ENCODE assay signal across 29 cellular contexts in the genomic region with DNA sequence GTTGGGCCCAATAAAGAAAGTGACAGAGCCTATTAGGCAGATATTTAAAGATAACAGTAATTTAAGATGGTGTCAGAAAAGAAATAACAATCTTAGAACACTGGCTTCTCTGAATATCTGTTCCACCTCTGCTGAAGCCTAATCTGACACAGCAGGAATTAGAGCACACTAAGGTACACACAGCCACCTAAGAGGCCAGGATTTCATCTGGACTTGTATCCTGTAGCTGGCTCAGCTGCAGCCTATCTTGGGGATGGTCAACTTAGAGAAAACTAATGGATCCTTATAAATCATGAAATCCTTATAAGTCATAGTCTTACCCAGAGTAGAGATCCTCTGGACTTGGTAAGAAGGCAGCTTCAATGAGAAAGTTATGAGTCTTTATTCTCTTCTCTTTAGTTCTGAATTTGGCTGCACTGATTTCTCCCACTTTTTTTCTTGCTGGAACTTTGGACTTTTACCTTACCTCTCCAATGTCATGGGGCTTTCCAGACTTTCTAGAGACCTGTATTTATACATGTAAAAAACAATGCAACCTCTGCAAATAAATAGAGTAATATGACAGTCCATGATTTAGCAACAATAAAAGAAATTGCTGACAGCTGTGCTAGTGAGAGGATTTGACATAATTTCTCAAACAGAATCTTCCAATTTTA. TPM values are rescaled to one million over a fixed set of nuclear protein-coding genes. Genes with fewer than 3 reads are reported as not detected.
"Had no signal": no experiment of that assay in that cellular context is flagged by ENCODE, and none has a peak within 500 bp of the region (broad histone marks: within the 10 kb centered on the region; RNA-seq: fewer than 3 reads in every experiment).

A gene with protein sequence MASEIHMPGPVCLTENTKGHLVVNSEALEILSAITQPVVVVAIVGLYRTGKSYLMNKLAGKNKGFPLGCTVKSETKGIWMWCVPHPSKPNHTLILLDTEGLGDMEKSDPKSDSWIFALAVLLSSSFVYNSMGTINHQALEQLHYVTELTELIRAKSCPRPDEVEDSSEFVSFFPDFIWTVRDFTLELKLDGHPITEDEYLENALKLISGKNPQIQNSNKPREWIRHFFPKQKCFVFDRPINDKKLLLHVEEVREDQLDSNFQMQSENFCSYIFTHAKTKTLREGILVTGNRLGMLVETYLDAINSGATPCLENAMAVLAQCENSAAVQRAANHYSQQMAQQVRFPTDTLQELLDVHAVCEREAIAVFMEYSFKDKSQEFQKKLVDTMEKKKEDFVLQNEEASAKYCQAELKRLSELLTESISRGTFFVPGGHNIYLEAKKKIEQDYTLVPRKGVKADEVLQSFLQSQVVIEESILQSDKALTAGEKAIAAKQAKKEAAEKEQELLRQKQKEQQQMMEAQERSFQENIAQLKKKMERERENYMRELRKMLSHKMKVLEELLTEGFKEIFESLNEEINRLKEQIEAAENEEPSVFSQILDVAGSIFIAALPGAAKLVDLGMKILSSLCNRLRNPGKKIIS (minus strand): TSS at position 403 of the 656 bp plus-strand sequence. CDS start 4,068 bp downstream, outside the sequence.

- H3K36me3 ChIP-seq: esophagus muscularis mucosa, heart right ventricle, left ventricle myocardium inferior, thoracic aorta had no signal

- H3K9me3 ChIP-seq: esophagus muscularis mucosa, heart right ventricle, left ventricle myocardium inferior, spleen, thoracic aorta had no signal

- H3K27ac Mint-ChIP-seq: activated CD4-positive, alpha-beta memory T cell treated with anti-CD3 and anti-CD28 coated beads, Interleukin-2, amount 10 ng/mL, durations not matched to agents 7 days and 5 days; dendritic cell treated with granulocyte-macrophage colony-stimulating factor and Interleukin-4, amounts not matched to agents 40 ng/mL and 50 ng/mL, for 4 days; nephron had no signal

- H3K9me3 Mint-ChIP-seq: activated T-cell treated with anti-CD3 and anti-CD28 coated beads, Interleukin-2, amount 50 U/mL, for 4 hours; central memory CD8-positive, alpha-beta T cell; dendritic cell treated with granulocyte-macrophage colony-stimulating factor and Interleukin-4, amounts not matched to agents 40 ng/mL and 50 ng/mL, for 4 days; nephron had no signal

- H3K4me1 ChIP-seq: esophagus muscularis mucosa, heart right ventricle, left ventricle myocardium inferior, spleen had no signal

- H3K27me3 ChIP-seq: esophagus muscularis mucosa, heart right ventricle, spleen had no signal

- H3K4me1 Mint-ChIP-seq: nephron had no signal

- H3K36me3 Mint-ChIP-seq: activated naive CD4-positive, alpha-beta T cell treated with anti-CD3 and anti-CD28 coated beads, Interleukin-2, amount 50 U/mL, for 72 hours had no signal

- H3K27ac ChIP-seq: esophagus muscularis mucosa, heart right ventricle, left ventricle myocardium inferior, spleen, thoracic aorta, VCaP had no signal

- H3K4me3 ChIP-seq: esophagus muscularis mucosa, heart right ventricle, left ventricle myocardium inferior, spleen, thoracic aorta had no signal

- ATAC-seq: activated CD4-positive, CD25-positive, alpha-beta regulatory T cell treated with anti-CD3 and anti-CD28 coated beads, Interleukin-2, amount 50 U/mL, for 24 hours; activated naive CD4-positive, alpha-beta T cell treated with anti-CD3 and anti-CD28 coated beads, Interleukin-2, amount 50 U/mL, for 72 hours; activated T-cell treated with anti-CD3 and anti-CD28 coated beads, Interleukin-2, amount 50 U/mL, for 4 hours; heart right ventricle; right cardiac atrium had no signal

- DNase-seq: activated CD4-positive, alpha-beta memory T cell treated with anti-CD3 and anti-CD28 coated beads, Interleukin-2, amount 10 ng/mL, durations not matched to agents 7 days and 5 days; activated CD4-positive, alpha-beta T cell treated with anti-CD3 and anti-CD28 coated beads for 48 hours; activated CD8-positive, alpha-beta memory T cell treated with anti-CD3 and anti-CD28 coated beads, Interleukin-2, amount 50 U/mL, for 48 hours; activated naive CD4-positive, alpha-beta T cell; activated T-cell treated with anti-CD3 and anti-CD28 coated beads, Interleukin-2, amount 50 U/mL, for 4 hours; effector CD4-positive, alpha-beta T cell; foreskin melanocyte; heart right ventricle; left ventricle myocardium inferior; posterior cingulate gyrus; right cardiac atrium; spleen; stimulated activated naive CD4-positive, alpha-beta T cell treated with Interleukin-2 at 50 U/mL for 16 hours; T-helper 9 cell; trophoblast cell had no signal

- H3K4me3 Mint-ChIP-seq: activated CD4-positive, alpha-beta memory T cell treated with anti-CD3 and anti-CD28 coated beads, Interleukin-2, amount 10 ng/mL, durations not matched to agents 7 days and 5 days; activated T-cell treated with anti-CD3 and anti-CD28 coated beads, Interleukin-2, amount 50 U/mL, for 4 hours; central memory CD8-positive, alpha-beta T cell; dendritic cell treated with granulocyte-macrophage colony-stimulating factor and Interleukin-4, amounts not matched to agents 40 ng/mL and 50 ng/mL, for 4 days; nephron had no signal

- H3K27me3 Mint-ChIP-seq: activated CD4-positive, alpha-beta memory T cell treated with anti-CD3 and anti-CD28 coated beads, Interleukin-2, amount 10 ng/mL, durations not matched to agents 7 days and 5 days; central memory CD8-positive, alpha-beta T cell; dendritic cell treated with granulocyte-macrophage colony-stimulating factor and Interleukin-4, amounts not matched to agents 40 ng/mL and 50 ng/mL, for 4 days had no signal

RNA-seq across cellular contexts. Expression of the gene that starts here (rescaled TPM):
- total RNA-seq: activated naive CD4-positive, alpha-beta T cell treated with anti-CD3 and anti-CD28 coated beads, Interleukin-2, amount 50 U/mL, for 72 hours; bronchial epithelial cell; esophagus muscularis mucosa; glomerular endothelial cell; lung microvascular endothelial cell; mucosa of gallbladder; subcutaneous adipose tissue; T-helper 1 cell treated with Interleukin-12 subunit alpha and Interleukin-12 subunit beta and Interleukin-4 antibody, amounts not matched to agents 30 ng/mL and 1 ng/mL, for 36 hours had no signal
